ENCODE assay signal across 2 cellular contexts in the genomic region with DNA sequence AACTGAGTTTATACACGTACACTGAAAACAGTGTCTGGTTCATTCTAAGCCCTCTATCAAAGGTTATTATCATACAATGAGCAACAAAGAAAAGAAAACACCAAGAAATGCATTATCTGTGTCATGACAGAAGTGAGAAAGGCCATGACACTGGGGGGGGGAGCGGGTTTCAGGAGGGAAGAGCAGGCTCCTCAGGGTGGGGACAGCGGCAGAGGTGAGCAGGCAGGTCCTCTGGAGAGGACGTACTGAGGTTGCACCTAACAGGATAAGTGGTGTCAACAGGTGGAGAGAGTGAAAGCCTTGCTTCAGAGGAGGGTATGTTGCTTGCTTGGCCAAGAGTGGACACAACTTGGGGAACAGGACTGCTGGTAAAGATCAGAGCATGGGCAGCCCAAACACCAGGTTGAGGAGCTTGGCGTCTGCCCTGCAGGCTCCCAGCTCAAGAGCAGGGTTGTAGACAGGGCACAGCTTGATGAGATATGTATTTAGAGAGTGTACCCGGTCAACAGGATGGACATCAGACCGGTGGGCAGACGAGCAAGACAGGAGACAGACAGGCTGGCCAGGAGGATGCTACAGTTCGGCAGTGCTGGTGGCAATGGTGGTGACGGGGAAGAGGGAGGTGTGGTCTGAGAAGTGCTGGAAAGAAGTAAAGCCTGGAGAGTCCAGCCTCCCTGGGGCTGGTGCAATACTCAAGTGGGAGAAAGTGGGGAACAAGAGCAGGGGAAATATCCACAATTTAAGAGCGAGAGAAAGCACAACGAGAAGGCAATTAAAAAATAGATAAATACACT.
TF ChIP-seq lines count a peak whose summit lies in the region.

No MANE protein-coding gene starts in this region.

TF ChIP-seq in HEK293, 187 proteins besides CTCF, POLR2A, EP300 and RAD21:
- TF ChIP-seq ZIC2 (tag by site-specific recombination; IDR thresholded peaks at IDR 0.05): no peak
- peak; percentile 47; the same call in 1 of the 2 replicates for TF ChIP-seq SCRT1 (tag by site-specific recombination; IDR thresholded peaks at IDR 0.05; ENCODE audit: borderline replicate concordance)
- TF ChIP-seq SCRT2 (tag by site-specific recombination; IDR thresholded peaks at IDR 0.05): peak; percentile 70
- no peak for TF ChIP-seq GLI2 (tag by site-specific recombination; IDR thresholded peaks at IDR 0.05; ENCODE audit: borderline replicate concordance, low read depth)
TF ChIP-seq in HEK293: peak in this region for 2.

TF ChIP-seq in K562, 482 proteins besides CTCF, POLR2A, EP300 and RAD21:
- TF ChIP-seq NCOR1 (IDR thresholded peaks at IDR 0.05) (peak; percentile 21; the same call in 1 of the 2 replicates), CBFA2T2 (conservative IDR thresholded peaks at IDR 0.05) (peak; percentile 20; the same call in 1 of the 2 replicates), TAF7 (tag; IDR thresholded peaks at IDR 0.05) (no peak), SMAD2 (IDR thresholded peaks at IDR 0.05; ENCODE audit: low read depth, low read length) (no peak), FOXK2 (conservative IDR thresholded peaks at IDR 0.05 in 1 of 2, IDR thresholded peaks at IDR 0.05 in 1 of 2; ENCODE audit: low read depth in 2 of 2) (0 out of 4 replicates have a peak, but pooled peaks of 1 of the 2 experiments have one; percentile 11), ARID1B (IDR thresholded peaks at IDR 0.05) (peak; percentile 50; the same call in 1 of the 2 replicates), TCF3 (CRISPR knock-in tag; IDR thresholded peaks at IDR 0.05) (0 out of 2 replicates have a peak, but pooled peaks have one; percentile 27), CBFA2T3 (IDR thresholded peaks at IDR 0.05) (peak; percentile 46)
- TF ChIP-seq, protein P1, sequence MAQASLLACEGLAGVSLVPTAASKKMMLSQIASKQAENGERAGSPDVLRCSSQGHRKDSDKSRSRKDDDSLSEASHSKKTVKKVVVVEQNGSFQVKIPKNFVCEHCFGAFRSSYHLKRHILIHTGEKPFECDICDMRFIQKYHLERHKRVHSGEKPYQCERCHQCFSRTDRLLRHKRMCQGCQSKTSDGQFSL (CRISPR knock-in tag; IDR thresholded peaks at IDR 0.05): 0 out of 2 replicates have a peak, but pooled peaks have one; percentile 53
- TF ChIP-seq, protein P1 (tag; IDR thresholded peaks at IDR 0.05): no peak
